10 cellular contexts compared by ENCODE assay signal in genomic region chr15:51267047-51267713, GRCh38.
DNase-seq lines count a peak whose midpoint lies in the region; ATAC-seq and TF ChIP-seq lines count a peak whose summit lies in the region.
"Had no signal": no experiment of that assay in that cellular context is flagged by ENCODE, and none has a peak within 500 bp of the region (broad histone marks: within the 10 kb centered on the region; RNA-seq: fewer than 3 reads in every experiment).

No MANE protein-coding gene starts in this region.

- H3K36me3 ChIP-seq in ovary: no peaks in the 10 kb centered on the region

- H3K9me3 Mint-ChIP-seq in Calu3 (ENCODE audit: low read depth, unreplicated experiment): no peaks in the 10 kb centered on the region
- H3K9me3 Mint-ChIP-seq: central memory CD8-positive, alpha-beta T cell had no signal

- H3K36me3 Mint-ChIP-seq in Calu3 (ENCODE audit: insufficient read depth, unreplicated experiment): no peaks in the 10 kb centered on the region
- H3K36me3 Mint-ChIP-seq in T-helper 17 cell (ENCODE audit: low read depth): peaks cover 2% of the 10 kb centered on the region

- intact Hi-C loops in Calu3 (cut with micrococcal nuclease; ENCODE audit: unreplicated experiment) (no loop called here), left cardiac atrium (cut with DNase I) (no loop called here), ovary (cut with DNase I) (no loop called here)

- BruUV-seq in Calu3 (replicated peaks; lab: Mats Ljungman, UMichigan): no TSS peak

- TF ChIP-seq CTCF in Calu3 (IDR thresholded peaks at IDR 0.05; ENCODE audit: unreplicated experiment) (no peak), ovary (IDR thresholded peaks at IDR 0.05) (no peak)

- no peak for TF ChIP-seq POLR2A in ovary (IDR thresholded peaks at IDR 0.05)

- H3K4me1 Mint-ChIP-seq in Calu3 (ENCODE audit: low read depth, unreplicated experiment) (peaks cover 8% of the 10 kb centered on the region), T-helper 17 cell (peaks cover 5% of the 10 kb centered on the region)

- H3K4me1 ChIP-seq in ovary (ENCODE audit: insufficient read depth): peaks cover 4% of the 10 kb centered on the region

- TF ChIP-seq EP300 in ovary (IDR thresholded peaks at IDR 0.05): no peak

- H3K4me3 ChIP-seq in ovary: peak overlapping the region; percentile 36

- H3K27ac Mint-ChIP-seq in Calu3 (ENCODE audit: unreplicated experiment): no peak overlapping the region
- H3K27ac Mint-ChIP-seq in T-helper 17 cell: no peak overlapping the region

- H3K27me3 ChIP-seq in ovary: no peaks in the 10 kb centered on the region

- DNase-seq in Calu3: peak; percentile 18
- DNase-seq in T-helper 17 cell: no peak
- no peak for DNase-seq in left cardiac atrium
- DNase-seq in ovary: peak in 1 of 5 donors; percentile 19
- DNase-seq in NCI-H2081 treated with DMSO at 0.1 percent for 48 hours (lab: John Stamatoyannopoulos, UW): no peak
- DNase-seq in HCEC 1CT: no peak
- DNase-seq: NCI-H774 had no signal

- H3K4me3 Mint-ChIP-seq in Calu3 (ENCODE audit: low read depth, unreplicated experiment) (peak overlapping the region; percentile 51), T-helper 17 cell (peak overlapping the region; percentile 28)

- H3K27me3 Mint-ChIP-seq in Calu3 (ENCODE audit: unreplicated experiment) (no peaks in the 10 kb centered on the region), T-helper 17 cell (peaks cover 14% of the 10 kb centered on the region)
- H3K27me3 Mint-ChIP-seq: central memory CD8-positive, alpha-beta T cell had no signal

- ATAC-seq in T-helper 17 cell: no peak
- peak; percentile 65 to 79 for ATAC-seq in left cardiac atrium
- ATAC-seq in GM21423 (IDR thresholded peaks at IDR 0.05; ENCODE audit: unreplicated experiment): no peak
- ATAC-seq in HG02970 (IDR thresholded peaks at IDR 0.05; ENCODE audit: low FRiP score, unreplicated experiment): no peak

- WGBS in ovary, 3 donors: 1 to 3% (median 1%) methylated on average over 28 to 47 of the region's 47 CpGs

- CTCF ChIA-PET in Calu3 (lab: Charles Lee): interaction anchor here (0.5 to 1.0 kb wide), 3 partner anchors 20 to 116 kb away, joined by 3 read pairs; no protein-coding TSS in a partner anchor

- no peak overlapping the region for H3K27ac ChIP-seq in ovary

- H3K9me3 ChIP-seq in T-helper 17 cell (ENCODE audit: control insufficient read depth, low read length, poor library complexity, severe bottlenecking) (no peaks in the 10 kb centered on the region), ovary (no peaks in the 10 kb centered on the region)

Comparison
In these comparisons a context has a peak if more than half of its experiments do, and no peak if none do; other contexts are left out.
1. ATAC-seq: peak in left cardiac atrium (2 of 2); none in T-helper 17 cell (single experiment), GM21423 (single experiment) and HG02970 (single experiment).